8 cellular contexts compared by ENCODE assay signal in genomic region chr7:129091484-129092002, GRCh38. TPM values are rescaled to one million over a fixed set of nuclear protein-coding genes. Genes with fewer than 3 reads are reported as not detected.
A peak's percentile ranks its signal among the peaks of the same experiment; 100 is the strongest.
DNase-seq lines count a peak whose midpoint lies in the region; ATAC-seq, FAIRE-seq and TF ChIP-seq lines count a peak whose summit lies in the region.

No MANE protein-coding gene starts in this region.

- no peaks in the 10 kb centered on the region for H3K9me3 Mint-ChIP-seq in natural killer cell
- peaks cover 0 to 3% of the 10 kb centered on the region in 2 donors for H3K9me3 Mint-ChIP-seq in stimulated activated naive B cell treated with anti-CD40 and anti-IgM and Interleukin-4, amounts not matched to agents 10 μg/mL and 1 μg/mL and 100 μg/mL, for 72 hours

- H3K27ac ChIP-seq in A673 (ENCODE audit: low read depth, low read length, poor library complexity, severe bottlenecking) = no peak overlapping the region

- H3K36me3 ChIP-seq in A673 (ENCODE audit: insufficient read depth, low read length, poor library complexity, severe bottlenecking) = no peaks in the 10 kb centered on the region

- H3K4me1 ChIP-seq in A673 (ENCODE audit: insufficient read depth, low read length, poor library complexity, severe bottlenecking) = no peaks in the 10 kb centered on the region

- H3K9me3 ChIP-seq in A673 (ENCODE audit: low read depth, low read length, poor library complexity, severe bottlenecking) = no peaks in the 10 kb centered on the region

- POLR2A ChIA-PET in A673 (lab: Charles Lee; ENCODE audit: low non-redundant PET) = no interaction called here

- no peak overlapping the region for H3K4me3 ChIP-seq in A673 (ENCODE audit: low read depth, low read length, poor library complexity, severe bottlenecking)
- no peak overlapping the region for H3K4me3 ChIP-seq in Jurkat, Clone E6-1 (ENCODE audit: low read length)

- CTCF ChIA-PET in A673 (lab: Charles Lee) = interaction anchor here (0.6 to 1.4 kb wide), 14 partner anchors 10 to 907 kb away, joined by 3 to 5 read pairs (median 3); partner anchors contain the start of gene ATP6V1F

- no peak overlapping the region for H3K4me3 Mint-ChIP-seq in natural killer cell
- H3K4me3 Mint-ChIP-seq in stimulated activated naive B cell treated with anti-CD40 and anti-IgM and Interleukin-4, amounts not matched to agents 10 μg/mL and 1 μg/mL and 100 μg/mL, for 72 hours = peak overlapping the region; percentile 32 to 52

- H3K27me3 ChIP-seq in A673 (replicated peaks; ENCODE audit: insufficient read depth, low read depth, low read length, poor library complexity) = no peaks in the 10 kb centered on the region

- DNase-seq in A673 (ENCODE audit: low spot score) = peak; percentile 83
- DNase-seq in GM18507 (ENCODE audit: extremely low spot score, insufficient read length, low read depth) = peak; percentile 60
- peak; percentile 77 for DNase-seq in Jurkat, Clone E6-1 (ENCODE audit: low read depth, low spot score)
- DNase-seq in OCI-M1 (lab: John Stamatoyannopoulos, UW) = peak; percentile 88
- peak; percentile 92 for DNase-seq in activated T-cell treated with anti-CD3 and anti-CD28 coated beads, Interleukin-2, amount 50 U/mL, for 1 hour
- DNase-seq in fibroblast of gingiva (ENCODE audit: low read depth) = peak; percentile 36
- DNase-seq in natural killer cell = peak; percentile 77
- peak; percentile 83 for DNase-seq in stimulated activated naive B cell treated with anti-CD40 and anti-IgM and Interleukin-4, amounts not matched to agents 10 μg/mL and 1 μg/mL and 100 μg/mL, for 72 hours

- ATAC-seq in natural killer cell = peak; percentile 89 to 98 (median 97)
- peak; percentile 85 to 91 for ATAC-seq in stimulated activated naive B cell treated with anti-CD40 and anti-IgM and Interleukin-4, amounts not matched to agents 10 μg/mL and 1 μg/mL and 100 μg/mL, for 72 hours (replicated peaks)

- peak overlapping the region in 1 of 2 donors; percentile 48 for H3K27ac Mint-ChIP-seq in natural killer cell
- peak overlapping the region; percentile 78 for H3K27ac Mint-ChIP-seq in stimulated activated naive B cell treated with anti-CD40 and anti-IgM and Interleukin-4, amounts not matched to agents 10 μg/mL and 1 μg/mL and 100 μg/mL, for 72 hours

- TF ChIP-seq CTCF in A673 (conservative IDR thresholded peaks at IDR 0.05; ENCODE audit: low read depth, low read length) = peak; percentile 99
- TF ChIP-seq CTCF in natural killer cell (IDR thresholded peaks at IDR 0.05) = peak; percentile 97

- intact Hi-C loops in A673 (cut with micrococcal nuclease; ENCODE audit: unreplicated experiment) = loop anchor here (1.0 kb wide), 1 partner anchor 187 kb away; no protein-coding TSS in a partner anchor
- intact Hi-C loops in natural killer cell (cut with micrococcal nuclease) = loop anchor here (1.0 kb wide), 2 partner anchors 37 to 187 kb away; no protein-coding TSS in a partner anchor

- H3K36me3 Mint-ChIP-seq in natural killer cell = no peaks in the 10 kb centered on the region
- peaks cover 0 to 3% of the 10 kb centered on the region in 2 donors for H3K36me3 Mint-ChIP-seq in stimulated activated naive B cell treated with anti-CD40 and anti-IgM and Interleukin-4, amounts not matched to agents 10 μg/mL and 1 μg/mL and 100 μg/mL, for 72 hours

- peak; percentile 91 for FAIRE-seq in GM18507 (lab: Jason Lieb, UNC)

- peaks cover 12 to 13% of the 10 kb centered on the region in 2 donors for H3K4me1 Mint-ChIP-seq in natural killer cell
- peaks cover 20 to 36% of the 10 kb centered on the region in 2 donors for H3K4me1 Mint-ChIP-seq in stimulated activated naive B cell treated with anti-CD40 and anti-IgM and Interleukin-4, amounts not matched to agents 10 μg/mL and 1 μg/mL and 100 μg/mL, for 72 hours

- BruUV-seq in A673 (replicated peaks; lab: Mats Ljungman, UMichigan) = no TSS peak

- peaks cover 0 to 2% of the 10 kb centered on the region in 2 donors for H3K27me3 Mint-ChIP-seq in natural killer cell (ENCODE audit: low read depth in 2 of 2)
- no peaks in the 10 kb centered on the region for H3K27me3 Mint-ChIP-seq in stimulated activated naive B cell treated with anti-CD40 and anti-IgM and Interleukin-4, amounts not matched to agents 10 μg/mL and 1 μg/mL and 100 μg/mL, for 72 hours

RNA-seq across cellular contexts. Expression of gene TNPO3, which starts 36.6 kb away (rescaled TPM):
- total RNA-seq in A673 (2021) (72.7 and 77.8 TPM in 2 replicates), natural killer cell (10 to 100 TPM; 33.9 to 41.1 (median 37.9) TPM)
- 59.3 TPM for polyA plus RNA-seq in Jurkat, Clone E6-1 (2012; ENCODE audit: insufficient read depth, insufficient read length)

RNA-seq across cellular contexts. Expression of gene TSPAN33, which starts 53.0 kb away (rescaled TPM):
- total RNA-seq in A673 (2021) (1.6 and 3.5 TPM in 2 replicates), natural killer cell (1 to 10 TPM; 4.0 to 7.2 (median 5.1) TPM)
- 22.4 TPM for polyA plus RNA-seq in Jurkat, Clone E6-1 (2012; ENCODE audit: insufficient read depth, insufficient read length)

Comparison
In these comparisons a context has a peak if more than half of its experiments do, and no peak if none do; other contexts are left out.
1. DNase-seq: peak in every context shown above with its lines; median percentile 92 in activated T-cell treated with anti-CD3 and anti-CD28 coated beads, Interleukin-2, amount 50 U/mL, for 1 hour; 88 in OCI-M1; 83 in A673; 83 in stimulated activated naive B cell treated with anti-CD40 and anti-IgM and Interleukin-4, amounts not matched to agents 10 μg/mL and 1 μg/mL and 100 μg/mL, for 72 hours; 77 in Jurkat, Clone E6-1; 77 in natural killer cell; 60 in GM18507; 36 in fibroblast of gingiva.